8 cellular contexts compared by ENCODE assay signal in the genomic region with DNA sequence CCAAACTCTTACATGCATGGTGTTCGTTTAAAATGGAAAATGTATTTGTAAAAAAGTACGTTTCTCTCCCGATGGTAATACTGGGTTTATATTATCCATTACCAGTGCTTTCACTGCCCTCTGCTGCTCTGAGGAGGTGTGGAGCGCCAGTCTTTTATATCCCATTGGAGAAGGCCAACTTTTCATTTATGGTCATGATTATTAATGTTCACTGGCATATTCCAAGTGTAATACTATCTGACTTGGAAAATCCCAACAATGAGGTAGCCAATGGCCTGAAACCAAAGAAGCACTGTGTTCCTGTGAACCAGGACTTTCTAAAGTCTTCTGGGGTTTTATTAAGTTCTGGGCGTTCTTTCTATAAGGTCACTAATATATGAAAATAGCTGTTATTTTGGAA.
DNase-seq lines count a peak whose midpoint lies in the region; ATAC-seq, FAIRE-seq and TF ChIP-seq lines count a peak whose summit lies in the region.

No MANE protein-coding gene starts in this region.

- peak; percentile 40 for TF ChIP-seq CTCF in GM10266 (IDR thresholded peaks at IDR 0.05; ENCODE audit: control insufficient read depth, insufficient read depth, low read depth, missing control alignments)
- peak in 2 of 3 experiments; percentile 26 to 27; a peak in 2 of 6 replicates for TF ChIP-seq CTCF in GM12878 (IDR thresholded peaks at IDR 0.05 in 2 of 3, conservative IDR thresholded peaks at IDR 0.05 in 1 of 3; ENCODE audit: control insufficient read depth in 2 of 3, extremely low read depth in 1 of 3, insufficient read depth in 1 of 3, low read depth in 3 of 3, low read length in 3 of 3)
- peak; percentile 45 for TF ChIP-seq CTCF in kidney (IDR thresholded peaks at IDR 0.05; ENCODE audit: borderline replicate concordance, extremely low read depth, insufficient read depth)
- TF ChIP-seq CTCF in upper lobe of left lung (IDR thresholded peaks at IDR 0.05), result peak; percentile 24 to 68 (median 37)

- H3K9me3 ChIP-seq in GM12878 (replicated peaks; ENCODE audit: control insufficient read depth, insufficient read depth, low read length) (no peaks in the 10 kb centered on the region), kidney (ENCODE audit: control insufficient read depth in 1 of 2, low read length in 2 of 2) (no peaks in the 10 kb centered on the region), upper lobe of left lung (no peaks in the 10 kb centered on the region)

- H3K27me3 ChIP-seq in GM12878 (replicated peaks in 1 of 2; ENCODE audit: control insufficient read depth in 2 of 2, insufficient read depth in 2 of 2, low read length in 1 of 2), result no peaks in the 10 kb centered on the region
- H3K27me3 ChIP-seq in upper lobe of left lung, result no peaks in the 10 kb centered on the region

- DNase-seq in GM10266 (ENCODE audit: extremely low spot score) (no peak), NCI-H1694 treated with DMSO at 0.1 percent for 48 hours (lab: John Stamatoyannopoulos, UW) (peak; percentile 54), GM12878 (ENCODE audit: low read depth, low spot score) (no peak), kidney (no peak), upper lobe of left lung (peak in 1 of 2 donors; percentile 44), ecto neural progenitor cell (ENCODE audit: low spot score) (no peak)

- CTCF ChIA-PET in GM12878 (lab: Yijun Ruan, JAX), result interaction anchor here (0.7 kb wide), 1 partner anchor 228 kb away, joined by 3 read pairs; no protein-coding TSS in a partner anchor

- intact Hi-C loops in GM12878 (cut with micrococcal nuclease; ENCODE audit: unreplicated experiment) (loop anchor here (2.0 kb wide), 1 partner anchor 197 kb away; no protein-coding TSS in a partner anchor), kidney (cut with DNase I) (no loop called here)

- ATAC-seq in GM12878, result no peak
- peak; percentile 82 to 92 for ATAC-seq in upper lobe of left lung (ENCODE audit: low FRiP score in 2 of 2)
- ATAC-seq in GM19351 (IDR thresholded peaks at IDR 0.05; ENCODE audit: unreplicated experiment), result no peak
- ATAC-seq in HG02798 (IDR thresholded peaks at IDR 0.05; ENCODE audit: poor library complexity, unreplicated experiment), result no peak

- RAD21 ChIA-PET in GM12878 (lab: Charles Lee; ENCODE audit: unreplicated experiment), result no interaction called here

- FAIRE-seq in GM12878 (lab: Jason Lieb, UNC) (no peak), kidney (lab: Jason Lieb, UNC) (peak; percentile 92)

- POLR2A ChIA-PET in GM12878 (lab: Charles Lee), result interaction anchor here (0.6 kb wide), 1 partner anchor 19 kb away, joined by 4 read pairs; no protein-coding TSS in a partner anchor

- in situ Hi-C loops in GM12878 (cut with MboI), result no loop called here

- no peaks in the 10 kb centered on the region for H4K20me1 ChIP-seq in GM12878 (ENCODE audit: control insufficient read depth, insufficient read depth)

- H3K36me3 ChIP-seq in GM12878 (ENCODE audit: control insufficient read depth in 2 of 2, insufficient read depth in 2 of 2, low read length in 1 of 2) (no peaks in the 10 kb centered on the region), kidney (ENCODE audit: control insufficient read depth in 1 of 2, insufficient read depth in 2 of 2, low read length in 2 of 2) (no peaks in the 10 kb centered on the region), upper lobe of left lung (no peaks in the 10 kb centered on the region)

- WGBS in GM12878 (ENCODE audit: insufficient coverage, insufficient replicate concordance, low lambda C conversion rate, missing lambda C conversion rate), result 65% methylated on average over 5 of the region's 5 CpGs
- WGBS in upper lobe of left lung, 2 donors, result 18 to 21% methylated on average over 5 of the region's 5 CpGs

- TF ChIP-seq EP300 in GM12878 (IDR thresholded peaks at IDR 0.05; ENCODE audit: borderline replicate concordance in 1 of 2, control insufficient read depth in 1 of 2, low read depth in 2 of 2, low read length in 2 of 2), result no peak
- TF ChIP-seq EP300 in upper lobe of left lung (IDR thresholded peaks at IDR 0.05), result no peak

- no peak overlapping the region for H3K4me2 ChIP-seq in GM12878 (ENCODE audit: control insufficient read depth, insufficient read depth)

- peaks cover 15% of the 10 kb centered on the region for H3K4me1 ChIP-seq in GM12878 (ENCODE audit: control insufficient read depth, insufficient read depth, low read length)
- H3K4me1 ChIP-seq in kidney (ENCODE audit: control insufficient read depth in 1 of 2, insufficient read depth in 1 of 2, low read depth in 1 of 2, low read length in 2 of 2), result peaks cover 7 to 14% of the 10 kb centered on the region in 2 donors
- peaks cover 20 to 25% (median 22%) of the 10 kb centered on the region in 4 donors for H3K4me1 ChIP-seq in upper lobe of left lung

- SMC1A ChIA-PET in GM12878 (lab: Charles Lee; ENCODE audit: uncharacterized antibody, unreplicated experiment), result interaction anchor here (0.6 kb wide), 1 partner anchor 60 kb away, joined by 3 read pairs; no protein-coding TSS in a partner anchor

- BruUV-seq in GM12878 (replicated peaks; lab: Mats Ljungman, UMichigan), result no TSS peak

- no peak for TF ChIP-seq POLR2A in GM12878 (IDR thresholded peaks at IDR 0.05; ENCODE audit: low read depth, low read length)
- no peak for TF ChIP-seq POLR2A in upper lobe of left lung (IDR thresholded peaks at IDR 0.05)

- TF ChIP-seq RAD21 in GM12878 (IDR thresholded peaks at IDR 0.05; ENCODE audit: insufficient read depth, low read depth, low read length), result peak; percentile 72

- H3K79me2 ChIP-seq in GM12878 (ENCODE audit: control insufficient read depth, insufficient read depth, low read length), result no peaks in the 10 kb centered on the region

- H3K4me3 ChIP-seq in GM12878 (no peak overlapping the region), kidney (ENCODE audit: low read length in 2 of 2) (peak overlapping the region in 1 of 2 donors; percentile 35), upper lobe of left lung (no peak overlapping the region)

- H3K27ac ChIP-seq in GM12878 (ENCODE audit: control insufficient read depth, insufficient read depth) (no peak overlapping the region), kidney (ENCODE audit: low read depth in 2 of 2, low read length in 2 of 2) (no peak overlapping the region), upper lobe of left lung (peak overlapping the region in 1 of 4 donors; percentile 41)

- H2AFZ ChIP-seq in GM12878 (ENCODE audit: control insufficient read depth, low read depth, low read length), result peak overlapping the region; percentile 48; the same call in 1 of the 2 replicates

- no peak overlapping the region for H3K9ac ChIP-seq in GM12878 (ENCODE audit: control insufficient read depth, insufficient read depth, low read length)
- no peak overlapping the region for H3K9ac ChIP-seq in kidney (ENCODE audit: low read length in 2 of 2)

TF ChIP-seq in GM12878, 131 proteins besides CTCF, POLR2A, EP300 and RAD21:
- TF ChIP-seq PAX5 (IDR thresholded peaks at IDR 0.05; ENCODE audit: borderline replicate concordance, low read depth, low read length), result no peak
- peak; percentile 30; the same call in 1 of the 2 replicates for TF ChIP-seq SMC3 (IDR thresholded peaks at IDR 0.05; ENCODE audit: borderline replicate concordance, low read length)

Comparison
In these comparisons a context has a peak if more than half of its experiments do, and no peak if none do; other contexts are left out.
1. ATAC-seq: peak in upper lobe of left lung (2 of 2); none in GM12878 (single experiment), GM19351 (single experiment) and HG02798 (single experiment).
2. Peak in every context shown above with its lines, with median percentiles within 50 percentile points of each other: CTCF ChIP-seq.